Comparison of ENCODE assay signal across 1 cellular context in the genomic region with DNA sequence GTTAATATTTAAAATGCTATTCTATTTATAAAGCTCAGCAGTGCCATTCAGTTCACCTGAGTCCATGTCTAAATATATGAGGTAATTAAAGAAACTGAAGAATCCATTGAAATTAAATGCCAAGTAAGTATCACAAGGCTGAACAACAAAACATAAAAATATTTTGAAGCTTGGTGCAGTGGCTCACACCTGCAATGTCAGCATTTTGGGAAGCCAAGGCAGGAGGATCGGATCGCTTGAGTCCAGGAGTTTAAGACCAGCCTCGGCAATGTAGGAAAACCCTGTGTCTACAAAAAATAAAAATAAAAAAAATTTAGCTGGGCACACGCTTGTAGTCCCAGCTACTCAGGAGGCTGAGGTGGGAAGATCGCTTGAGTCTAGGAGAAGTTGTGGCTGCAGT.
TF ChIP-seq lines count a peak whose summit lies in the region.

No MANE protein-coding gene starts in this region.

TF ChIP-seq in HepG2, 621 proteins besides CTCF, POLR2A, EP300 and RAD21 (continued from another document):
- TF ChIP-seq ZBTB40 (IDR thresholded peaks at IDR 0.05) (no peak), ZBTB40 (CRISPR knock-in tag; IDR thresholded peaks at IDR 0.05) (no peak), TGIF2 (CRISPR knock-in tag; IDR thresholded peaks at IDR 0.05) (no peak), MAFK (conservative IDR thresholded peaks at IDR 0.05 in 1 of 2, IDR thresholded peaks at IDR 0.05 in 1 of 2; ENCODE audit: low read length in 2 of 2) (peak; percentile 73 to 80), MAFF (IDR thresholded peaks at IDR 0.05; ENCODE audit: low read depth, low read length) (peak; percentile 69), MZF1 (CRISPR knock-in tag; IDR thresholded peaks at IDR 0.05; ENCODE audit: borderline replicate concordance) (no peak)
- TF ChIP-seq, protein P1, sequence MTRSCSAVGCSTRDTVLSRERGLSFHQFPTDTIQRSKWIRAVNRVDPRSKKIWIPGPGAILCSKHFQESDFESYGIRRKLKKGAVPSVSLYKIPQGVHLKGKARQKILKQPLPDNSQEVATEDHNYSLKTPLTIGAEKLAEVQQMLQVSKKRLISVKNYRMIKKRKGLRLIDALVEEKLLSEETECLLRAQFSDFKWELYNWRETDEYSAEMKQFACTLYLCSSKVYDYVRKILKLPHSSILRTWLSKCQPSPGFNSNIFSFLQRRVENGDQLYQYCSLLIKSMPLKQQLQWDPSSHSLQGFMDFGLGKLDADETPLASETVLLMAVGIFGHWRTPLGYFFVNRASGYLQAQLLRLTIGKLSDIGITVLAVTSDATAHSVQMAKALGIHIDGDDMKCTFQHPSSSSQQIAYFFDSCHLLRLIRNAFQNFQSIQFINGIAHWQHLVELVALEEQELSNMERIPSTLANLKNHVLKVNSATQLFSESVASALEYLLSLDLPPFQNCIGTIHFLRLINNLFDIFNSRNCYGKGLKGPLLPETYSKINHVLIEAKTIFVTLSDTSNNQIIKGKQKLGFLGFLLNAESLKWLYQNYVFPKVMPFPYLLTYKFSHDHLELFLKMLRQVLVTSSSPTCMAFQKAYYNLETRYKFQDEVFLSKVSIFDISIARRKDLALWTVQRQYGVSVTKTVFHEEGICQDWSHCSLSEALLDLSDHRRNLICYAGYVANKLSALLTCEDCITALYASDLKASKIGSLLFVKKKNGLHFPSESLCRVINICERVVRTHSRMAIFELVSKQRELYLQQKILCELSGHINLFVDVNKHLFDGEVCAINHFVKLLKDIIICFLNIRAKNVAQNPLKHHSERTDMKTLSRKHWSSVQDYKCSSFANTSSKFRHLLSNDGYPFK (CRISPR knock-in tag; IDR thresholded peaks at IDR 0.05; ENCODE audit: borderline replicate concordance), result no peak
- TF ChIP-seq, protein P2, sequence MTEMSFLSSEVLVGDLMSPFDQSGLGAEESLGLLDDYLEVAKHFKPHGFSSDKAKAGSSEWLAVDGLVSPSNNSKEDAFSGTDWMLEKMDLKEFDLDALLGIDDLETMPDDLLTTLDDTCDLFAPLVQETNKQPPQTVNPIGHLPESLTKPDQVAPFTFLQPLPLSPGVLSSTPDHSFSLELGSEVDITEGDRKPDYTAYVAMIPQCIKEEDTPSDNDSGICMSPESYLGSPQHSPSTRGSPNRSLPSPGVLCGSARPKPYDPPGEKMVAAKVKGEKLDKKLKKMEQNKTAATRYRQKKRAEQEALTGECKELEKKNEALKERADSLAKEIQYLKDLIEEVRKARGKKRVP (CRISPR knock-in tag; IDR thresholded peaks at IDR 0.05), result no peak
TF ChIP-seq in HepG2: peak in this region for 2.
